Comparison of ENCODE assay signal across 8 cellular contexts in the genomic region with DNA sequence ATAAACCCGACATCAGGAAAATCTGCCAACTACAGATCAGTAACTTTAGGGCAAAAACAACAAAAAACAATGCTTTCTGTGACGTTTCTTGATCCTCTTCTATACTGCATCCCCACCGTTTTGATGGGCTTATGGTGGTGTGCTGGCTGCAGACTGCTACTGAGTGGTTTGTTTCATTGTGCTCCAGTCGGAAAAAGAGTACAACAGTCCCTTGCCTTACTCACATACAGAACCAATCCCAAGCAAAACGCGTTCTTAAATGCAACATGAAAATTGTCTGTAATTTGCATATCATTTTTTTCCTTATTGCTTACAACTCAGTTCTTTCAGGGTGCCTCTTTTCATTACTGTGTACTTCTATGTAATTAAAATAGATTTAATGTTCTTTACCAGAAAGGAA. TPM values are rescaled to one million over a fixed set of nuclear protein-coding genes. Genes with fewer than 3 reads are reported as not detected.
DNase-seq lines count a peak whose midpoint lies in the region; ATAC-seq and TF ChIP-seq lines count a peak whose summit lies in the region.

No MANE protein-coding gene starts in this region.

- 16% methylated on average over 6 of the region's 6 CpGs for WGBS in right cardiac atrium
- 3 to 11% (median 5%) methylated on average over 6 of the region's 6 CpGs for WGBS in spleen, 5 donors

- H3K9me3 ChIP-seq in cardiac muscle cell (ENCODE audit: low read depth), result no peaks in the 10 kb centered on the region
- no peaks in the 10 kb centered on the region for H3K9me3 ChIP-seq in right cardiac atrium (ENCODE audit: control insufficient read depth, low read length)
- no peaks in the 10 kb centered on the region for H3K9me3 ChIP-seq in spleen

- H3K27me3 ChIP-seq in cardiac muscle cell, result no peaks in the 10 kb centered on the region
- H3K27me3 ChIP-seq in right cardiac atrium (ENCODE audit: control insufficient read depth, insufficient read depth), result no peaks in the 10 kb centered on the region
- H3K27me3 ChIP-seq in spleen (replicated peaks in 1 of 7), result no peaks in the 10 kb centered on the region

- intact Hi-C loops in Right ventricle myocardium inferior (cut with DNase I), result loop anchor here (2.0 to 5.0 kb wide), 3 partner anchors 21 to 105 kb away; no protein-coding TSS in a partner anchor
- intact Hi-C loops in activated CD8-positive, alpha-beta T cell treated with anti-CD3 and anti-CD28 coated beads for 36 hours (cut with micrococcal nuclease), result loop anchor here (2.0 to 10.0 kb wide), 3 partner anchors 116 to 357 kb away; no protein-coding TSS in a partner anchor
- intact Hi-C loops in right cardiac atrium (cut with DNase I), result loop anchor here in 3 of 4 donors (5.0 to 10.0 kb wide), 4 partner anchors 53 to 233 kb away; no protein-coding TSS in a partner anchor
- intact Hi-C loops in spleen (cut with DNase I; ENCODE audit: low total_unique reads), result loop anchor here (5.0 kb wide), 1 partner anchor 76 kb away; no protein-coding TSS in a partner anchor

- no peaks in the 10 kb centered on the region for H3K27me3 Mint-ChIP-seq in activated CD8-positive, alpha-beta T cell treated with anti-CD3 and anti-CD28 coated beads for 36 hours

- peak overlapping the region; percentile 86 for H3K4me3 Mint-ChIP-seq in activated CD8-positive, alpha-beta T cell treated with anti-CD3 and anti-CD28 coated beads for 36 hours

- peak overlapping the region; percentile 95 for H3K27ac Mint-ChIP-seq in activated CD8-positive, alpha-beta T cell treated with anti-CD3 and anti-CD28 coated beads for 36 hours

- ATAC-seq in Right ventricle myocardium inferior (no peak), right cardiac atrium (no peak), GM21737 (IDR thresholded peaks at IDR 0.05; ENCODE audit: unreplicated experiment) (no peak)
- ATAC-seq in activated CD8-positive, alpha-beta T cell treated with anti-CD3 and anti-CD28 coated beads for 36 hours, result no peak

- H3K27ac ChIP-seq in cardiac muscle cell, result no peak overlapping the region
- peak overlapping the region; percentile 49 for H3K27ac ChIP-seq in right cardiac atrium (ENCODE audit: low read length)
- peak overlapping the region; percentile 76 to 97 (median 96) for H3K27ac ChIP-seq in spleen

- H3K4me3 ChIP-seq in cardiac muscle cell, result peak overlapping the region; percentile 99
- H3K4me3 ChIP-seq in right cardiac atrium (ENCODE audit: low read length), result peak overlapping the region; percentile 100
- H3K4me3 ChIP-seq in spleen, result peak overlapping the region; percentile 50 to 84 (median 80)

- H3K36me3 ChIP-seq in cardiac muscle cell (no peaks in the 10 kb centered on the region), spleen (no peaks in the 10 kb centered on the region)

- H3K4me1 ChIP-seq in cardiac muscle cell (ENCODE audit: low read depth) (peaks cover 38% of the 10 kb centered on the region), right cardiac atrium (ENCODE audit: control insufficient read depth, insufficient read depth, low read length) (peaks cover 10% of the 10 kb centered on the region), spleen (peaks cover 44 to 71% (median 60%) of the 10 kb centered on the region in 6 donors)

- peak in 1 of 3 donors; percentile 11 for TF ChIP-seq POLR2A in spleen (IDR thresholded peaks at IDR 0.05)

- H3K36me3 Mint-ChIP-seq in activated CD8-positive, alpha-beta T cell treated with anti-CD3 and anti-CD28 coated beads for 36 hours (ENCODE audit: low read depth), result peaks cover 5% of the 10 kb centered on the region

- no peaks in the 10 kb centered on the region for H3K9me3 Mint-ChIP-seq in activated CD8-positive, alpha-beta T cell treated with anti-CD3 and anti-CD28 coated beads for 36 hours

- no peak for TF ChIP-seq CTCF in cardiac muscle cell (IDR thresholded peaks at IDR 0.05; ENCODE audit: low read depth, low read length)
- TF ChIP-seq CTCF in activated CD8-positive, alpha-beta T cell treated with anti-CD3 and anti-CD28 coated beads for 36 hours (IDR thresholded peaks at IDR 0.05), result no peak
- no peak for TF ChIP-seq CTCF in spleen (IDR thresholded peaks at IDR 0.05 in 8 of 11, conservative IDR thresholded peaks at IDR 0.05 in 3 of 11)

- CTCF ChIA-PET in activated CD8-positive, alpha-beta T cell treated with anti-CD3 and anti-CD28 coated beads for 36 hours (lab: Charles Lee), result no interaction called here

- DNase-seq in cardiac muscle cell (ENCODE audit: low read depth in 1 of 2, low spot score in 1 of 2) (no peak), Right ventricle myocardium inferior (ENCODE audit: missing footprints) (no peak), right cardiac atrium (no peak), spleen (no peak), OCI-M2 (lab: John Stamatoyannopoulos, UW; ENCODE audit: unreplicated experiment) (no peak), NCI-H1694 (lab: John Stamatoyannopoulos, UW) (no peak)
- no peak for DNase-seq in activated CD8-positive, alpha-beta T cell treated with anti-CD3 and anti-CD28 coated beads for 36 hours

- peaks cover 49% of the 10 kb centered on the region for H3K4me1 Mint-ChIP-seq in activated CD8-positive, alpha-beta T cell treated with anti-CD3 and anti-CD28 coated beads for 36 hours (ENCODE audit: low read depth)

- POLR2A ChIA-PET in activated CD8-positive, alpha-beta T cell treated with anti-CD3 and anti-CD28 coated beads for 36 hours (lab: Charles Lee), result no interaction called here

RNA-seq across cellular contexts. Expression of gene ETV6, which starts 2.3 kb away (rescaled TPM):
- total RNA-seq in cardiac muscle cell (6.5 and 9.1 TPM in 2 replicates), Right ventricle myocardium inferior (15.2 TPM), right cardiac atrium (10 to 100 TPM in 3 of 4 donors, 1 to 10 TPM in 1; 9.9 to 31.4 (median 11.7) TPM), spleen (100 to 1,000 TPM in 1 of 7 donors, 10 to 100 TPM in 6; 45.7 to 116 (median 86.2) TPM)
- polyA plus RNA-seq in cardiac muscle cell (11.9 and 16.2 TPM in 2 replicates), right cardiac atrium (2.9 TPM), spleen (10 to 100 TPM in 2 of 3 donors, 1 to 10 TPM in 1; 7.2 to 12.3 (median 10.6) TPM)
- total RNA-seq in activated CD8-positive, alpha-beta T cell treated with anti-CD3 and anti-CD28 coated beads for 36 hours, result 10 to 100 TPM; 20.5 to 22.7 TPM
